8 cellular contexts compared by ENCODE assay signal in the genomic region with DNA sequence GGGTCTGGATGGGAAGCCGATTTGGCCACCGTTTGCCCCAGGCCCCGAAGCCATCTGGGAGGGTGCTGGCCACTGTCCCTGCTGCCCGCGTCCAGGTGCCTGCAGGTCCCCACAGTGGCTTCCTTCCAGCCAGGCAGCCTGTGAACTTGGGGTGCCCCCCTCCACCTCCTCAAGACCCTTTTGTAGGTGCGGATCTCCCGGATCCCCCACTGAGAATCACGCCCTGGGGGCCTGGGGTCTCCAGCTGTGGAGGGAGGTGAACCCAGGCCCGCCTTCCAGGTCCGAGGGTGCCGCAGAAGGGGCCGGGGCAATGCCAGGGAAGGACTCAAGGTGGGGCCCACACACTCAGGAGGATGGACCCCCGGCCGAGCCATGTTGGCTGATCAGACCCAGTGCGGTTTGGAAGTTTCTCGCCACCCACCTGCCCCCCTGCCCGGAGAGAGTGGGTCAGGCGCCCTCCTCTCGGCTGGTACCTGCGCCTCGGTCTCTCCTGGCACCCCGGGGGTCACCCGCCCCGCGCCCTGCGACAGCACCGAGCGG. TPM values are rescaled to one million over a fixed set of nuclear protein-coding genes. Genes with fewer than 3 reads are reported as not detected.
DNase-seq lines count a peak whose midpoint lies in the region; ATAC-seq and TF ChIP-seq lines count a peak whose summit lies in the region.

No MANE protein-coding gene starts in this region.

- H3K27me3 ChIP-seq in SJSA1 (replicated peaks) (peaks cover 20% of the 10 kb centered on the region), rectal smooth muscle tissue (ENCODE audit: control insufficient read depth, insufficient read depth, low read length) (peaks cover 24% of the 10 kb centered on the region)

- no peak for ATAC-seq in HG02798 (IDR thresholded peaks at IDR 0.05; ENCODE audit: poor library complexity, unreplicated experiment)

- no peak overlapping the region for H3K27ac ChIP-seq in SJSA1
- no peak overlapping the region for H3K27ac ChIP-seq in rectal smooth muscle tissue (ENCODE audit: low read depth, low read length)

- H3K4me1 ChIP-seq in ES-I3 (ENCODE audit: insufficient read depth, low read length) (peaks cover 2% of the 10 kb centered on the region; the same call in 1 of the 2 replicates), SJSA1 (replicated peaks) (peaks cover 51% of the 10 kb centered on the region), rectal smooth muscle tissue (ENCODE audit: control insufficient read depth, insufficient read depth, low read length) (peaks cover 5% of the 10 kb centered on the region)

- H3K36me3 ChIP-seq in ES-I3 (ENCODE audit: insufficient read depth, low read length) = no peaks in the 10 kb centered on the region
- H3K36me3 ChIP-seq in SJSA1 = no peaks in the 10 kb centered on the region
- H3K36me3 ChIP-seq in rectal smooth muscle tissue (ENCODE audit: control insufficient read depth, insufficient read depth, low read length) = no peaks in the 10 kb centered on the region

- DNase-seq in SJSA1 (ENCODE audit: low read depth in 1 of 2, low spot score in 2 of 2) (no peak), foreskin fibroblast (no peak), SHP77 treated with DMSO at 0.1 percent for 48 hours (lab: John Stamatoyannopoulos, UW) (no peak), DMS114 treated with DMSO at 0.1 percent for 48 hours (lab: John Stamatoyannopoulos, UW; ENCODE audit: unreplicated experiment) (no peak), RKO (ENCODE audit: low spot score) (no peak)

- H3K9me3 ChIP-seq in ES-I3 (ENCODE audit: control insufficient read depth, insufficient read depth, low read length) (no peaks in the 10 kb centered on the region), SJSA1 (replicated peaks) (no peaks in the 10 kb centered on the region; the same call in 1 of the 2 replicates)

- H3K4me3 ChIP-seq in SJSA1 (peak overlapping the region; percentile 32), foreskin fibroblast (ENCODE audit: low read depth in 1 of 2, low read length in 2 of 2) (peak overlapping the region; percentile 69 to 79), rectal smooth muscle tissue (ENCODE audit: low read length) (peak overlapping the region; percentile 54)

- TF ChIP-seq CTCF in foreskin fibroblast (IDR thresholded peaks at IDR 0.05; ENCODE audit: low read depth, low read length) = no peak

- H3K9ac ChIP-seq in ES-I3 (ENCODE audit: low read depth, low read length) = peak overlapping the region; percentile 51
- H3K9ac ChIP-seq in rectal smooth muscle tissue (ENCODE audit: low read length) = no peak overlapping the region

RNA-seq across cellular contexts. Expression of gene MMP17, which starts 1.7 kb away (rescaled TPM):
- 3.1 and 3.4 TPM in 2 replicates for total RNA-seq in SJSA1 (2014; rRNA removed; shearing (Covaris generic))
